Comparison of ENCODE assay signal across 16 cellular contexts in the genomic region with DNA sequence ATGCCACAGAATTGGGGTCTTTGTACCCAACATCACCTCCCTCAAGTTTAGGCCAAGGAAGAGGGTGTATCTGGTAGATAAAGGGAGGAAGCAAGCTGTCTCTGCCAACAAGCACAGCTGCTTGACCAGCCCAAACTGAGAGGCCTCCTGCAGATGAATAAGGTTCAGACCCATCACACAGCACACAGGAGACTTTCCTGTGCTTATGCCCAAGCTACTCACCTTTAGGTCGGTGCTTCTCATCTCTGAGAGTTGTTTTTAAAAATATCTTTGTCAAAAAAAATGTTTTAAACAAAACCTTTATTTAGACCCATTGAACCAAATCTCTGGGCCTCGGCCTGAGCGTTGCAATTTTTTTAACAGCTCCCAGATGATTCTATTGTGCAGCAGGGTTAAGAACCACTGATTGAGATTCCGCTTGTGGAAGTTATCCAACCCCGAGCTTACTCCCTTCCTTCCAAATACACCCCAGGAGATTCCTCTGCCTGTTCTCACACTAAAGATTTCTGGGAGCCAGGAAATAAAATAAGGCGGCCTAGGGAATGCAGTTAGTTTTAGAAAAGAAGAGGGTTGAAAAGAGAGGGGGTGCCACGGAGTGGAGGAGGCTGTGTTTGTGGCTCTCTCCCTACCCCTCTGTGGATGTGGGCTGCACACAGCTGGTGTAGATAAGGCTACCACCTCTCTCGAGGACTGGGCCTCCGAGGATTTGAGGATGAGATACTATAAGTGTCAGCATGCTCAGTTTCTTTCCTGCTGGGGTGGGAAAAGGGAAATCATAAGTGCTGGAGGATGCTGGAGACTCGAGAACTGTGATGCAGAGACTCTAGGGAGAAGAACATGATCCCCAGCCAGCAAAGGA. TPM values are rescaled to one million over a fixed set of nuclear protein-coding genes. Genes with fewer than 3 reads are reported as not detected.
DNase-seq lines count a peak whose midpoint lies in the region; ATAC-seq and TF ChIP-seq lines count a peak whose summit lies in the region.
"Had no signal": no experiment of that assay in that cellular context is flagged by ENCODE, and none has a peak within 500 bp of the region (broad histone marks: within the 10 kb centered on the region; RNA-seq: fewer than 3 reads in every experiment).

No MANE protein-coding gene starts in this region.

- H3K27me3 ChIP-seq in right atrium auricular region (no peaks in the 10 kb centered on the region), transverse colon (no peaks in the 10 kb centered on the region)

- no peak for TF ChIP-seq POLR2A in transverse colon (IDR thresholded peaks at IDR 0.05)

- H3K9me3 Mint-ChIP-seq in WTC11: no peaks in the 10 kb centered on the region
- H3K9me3 Mint-ChIP-seq: CD8-positive, alpha-beta memory T cell; naive B cell had no signal

- no peak for DNase-seq in WTC11 (ENCODE audit: low spot score)
- DNase-seq in right atrium auricular region (ENCODE audit: low spot score): no peak
- DNase-seq in transverse colon: no peak
- no peak for DNase-seq in activated naive CD4-positive, alpha-beta T cell treated with anti-CD3 and anti-CD28 coated beads, Interleukin-2, amount 50 U/mL, for 16 hours
- DNase-seq in DMS 273 treated with DMSO at 0.1 percent for 48 hours (lab: John Stamatoyannopoulos, UW): no peak
- no peak for DNase-seq in NCI-H526 treated with DMSO at 0.1 percent for 48 hours (lab: John Stamatoyannopoulos, UW)
- no peak for DNase-seq in ACHN
- DNase-seq: activated CD8-positive, alpha-beta memory T cell treated with anti-CD3 and anti-CD28 coated beads for 24 hours; CD8-positive, alpha-beta memory T cell; GF-D8; immature natural killer cell; naive B cell; NCI-H1092; NCI-H446 treated with DMSO at 0.1 percent for 48 hours had no signal

- no peak for TF ChIP-seq CTCF in WTC11 (IDR thresholded peaks at IDR 0.05)
- no peak for TF ChIP-seq CTCF in right atrium auricular region (IDR thresholded peaks at IDR 0.05)
- TF ChIP-seq CTCF in transverse colon (IDR thresholded peaks at IDR 0.05): no peak

- no peak overlapping the region for H3K4me3 Mint-ChIP-seq in WTC11
- H3K4me3 Mint-ChIP-seq: activated naive CD8-positive, alpha-beta T cell; CD8-positive, alpha-beta memory T cell; immature natural killer cell had no signal

- ATAC-seq in GM21723 (IDR thresholded peaks at IDR 0.05; ENCODE audit: unreplicated experiment) (peak; percentile 37), WTC11 (no peak)

- intact Hi-C loops in transverse colon (cut with DNase I; ENCODE audit: low total_unique reads): no loop called here

- H3K4me3 ChIP-seq in right atrium auricular region (no peak overlapping the region), transverse colon (no peak overlapping the region)

- POLR2A ChIA-PET in WTC11 (lab: Charles Lee): no interaction called here

- CTCF ChIA-PET in WTC11 (lab: Charles Lee): interaction anchor here (1.1 kb wide), 1 partner anchor 46 kb away, joined by 3 read pairs; no protein-coding TSS in a partner anchor

- H3K9me3 ChIP-seq in right atrium auricular region (no peaks in the 10 kb centered on the region), transverse colon (no peaks in the 10 kb centered on the region)

- H3K4me1 Mint-ChIP-seq in WTC11: peaks cover 7% of the 10 kb centered on the region; the same call in 1 of the 2 replicates
- H3K4me1 Mint-ChIP-seq: CD8-positive, alpha-beta memory T cell; immature natural killer cell had no signal

- H3K27ac ChIP-seq in right atrium auricular region: peak overlapping the region; percentile 44 to 70
- peak overlapping the region in 3 of 4 donors; percentile 57 to 77 (median 59) for H3K27ac ChIP-seq in transverse colon

- WGBS in transverse colon (ENCODE audit: low coverage in 1 of 2), 2 donors: 72 to 79% methylated on average over 9 to 10 of the region's 10 CpGs

- H3K27ac Mint-ChIP-seq in WTC11: 0 out of 2 replicates have a peak overlapping the region, but pooled peaks have one; percentile 22
- H3K27ac Mint-ChIP-seq: activated naive CD8-positive, alpha-beta T cell; CD8-positive, alpha-beta memory T cell; immature natural killer cell had no signal

- H3K36me3 Mint-ChIP-seq in WTC11: no peaks in the 10 kb centered on the region
- H3K36me3 Mint-ChIP-seq: activated naive CD8-positive, alpha-beta T cell; immature natural killer cell; naive B cell had no signal

- no peaks in the 10 kb centered on the region for H3K27me3 Mint-ChIP-seq in WTC11 (ENCODE audit: low read depth)
- H3K27me3 Mint-ChIP-seq: activated naive CD8-positive, alpha-beta T cell; naive B cell had no signal

- in situ Hi-C loops in transverse colon (cut with MboI; ENCODE audit: low pct_ligation_motif_present in 1 of 4, low pct_unique_long_range_greater_than_20kb in 1 of 4, low sequenced_read_pairs in 3 of 4): no loop called here
- in situ Hi-C loops in ACHN (cut with HindIII; ENCODE audit: low pct_ligation_motif_present, low pct_unique_long_range_greater_than_20kb, low sequenced_read_pairs): no loop called here

- peaks cover 0 to 51% of the 10 kb centered on the region in 2 donors for H3K4me1 ChIP-seq in right atrium auricular region
- peaks cover 10 to 40% (median 22%) of the 10 kb centered on the region in 4 donors for H3K4me1 ChIP-seq in transverse colon

- H3K36me3 ChIP-seq in right atrium auricular region (no peaks in the 10 kb centered on the region), transverse colon (no peaks in the 10 kb centered on the region)

- TF ChIP-seq EP300 in transverse colon (IDR thresholded peaks at IDR 0.05; ENCODE audit: low read depth): no peak

TF ChIP-seq in WTC11, 78 proteins besides CTCF, POLR2A, EP300 and RAD21 (continues in another document):
- TF ChIP-seq ZNF671 (CRISPR knock-in tag; IDR thresholded peaks at IDR 0.05) (no peak), NR2C2 (CRISPR knock-in tag; IDR thresholded peaks at IDR 0.05) (no peak), ZNF138 (CRISPR knock-in tag; conservative IDR thresholded peaks at IDR 0.05) (no peak), SOX15 (CRISPR knock-in tag; IDR thresholded peaks at IDR 0.05) (no peak), ZNF121 (CRISPR knock-in tag; IDR thresholded peaks at IDR 0.05) (no peak), GABPB1 (CRISPR knock-in tag; IDR thresholded peaks at IDR 0.05) (no peak), SMAD4 (CRISPR knock-in tag; IDR thresholded peaks at IDR 0.05) (no peak)
- TF ChIP-seq, protein P1, sequence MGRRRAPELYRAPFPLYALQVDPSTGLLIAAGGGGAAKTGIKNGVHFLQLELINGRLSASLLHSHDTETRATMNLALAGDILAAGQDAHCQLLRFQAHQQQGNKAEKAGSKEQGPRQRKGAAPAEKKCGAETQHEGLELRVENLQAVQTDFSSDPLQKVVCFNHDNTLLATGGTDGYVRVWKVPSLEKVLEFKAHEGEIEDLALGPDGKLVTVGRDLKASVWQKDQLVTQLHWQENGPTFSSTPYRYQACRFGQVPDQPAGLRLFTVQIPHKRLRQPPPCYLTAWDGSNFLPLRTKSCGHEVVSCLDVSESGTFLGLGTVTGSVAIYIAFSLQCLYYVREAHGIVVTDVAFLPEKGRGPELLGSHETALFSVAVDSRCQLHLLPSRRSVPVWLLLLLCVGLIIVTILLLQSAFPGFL (CRISPR knock-in tag; IDR thresholded peaks at IDR 0.05; ENCODE audit: borderline replicate concordance): no peak
- TF ChIP-seq, protein P2, sequence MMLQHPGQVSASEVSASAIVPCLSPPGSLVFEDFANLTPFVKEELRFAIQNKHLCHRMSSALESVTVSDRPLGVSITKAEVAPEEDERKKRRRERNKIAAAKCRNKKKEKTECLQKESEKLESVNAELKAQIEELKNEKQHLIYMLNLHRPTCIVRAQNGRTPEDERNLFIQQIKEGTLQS (CRISPR knock-in tag; conservative IDR thresholded peaks at IDR 0.05): no peak
- TF ChIP-seq, protein P3, sequence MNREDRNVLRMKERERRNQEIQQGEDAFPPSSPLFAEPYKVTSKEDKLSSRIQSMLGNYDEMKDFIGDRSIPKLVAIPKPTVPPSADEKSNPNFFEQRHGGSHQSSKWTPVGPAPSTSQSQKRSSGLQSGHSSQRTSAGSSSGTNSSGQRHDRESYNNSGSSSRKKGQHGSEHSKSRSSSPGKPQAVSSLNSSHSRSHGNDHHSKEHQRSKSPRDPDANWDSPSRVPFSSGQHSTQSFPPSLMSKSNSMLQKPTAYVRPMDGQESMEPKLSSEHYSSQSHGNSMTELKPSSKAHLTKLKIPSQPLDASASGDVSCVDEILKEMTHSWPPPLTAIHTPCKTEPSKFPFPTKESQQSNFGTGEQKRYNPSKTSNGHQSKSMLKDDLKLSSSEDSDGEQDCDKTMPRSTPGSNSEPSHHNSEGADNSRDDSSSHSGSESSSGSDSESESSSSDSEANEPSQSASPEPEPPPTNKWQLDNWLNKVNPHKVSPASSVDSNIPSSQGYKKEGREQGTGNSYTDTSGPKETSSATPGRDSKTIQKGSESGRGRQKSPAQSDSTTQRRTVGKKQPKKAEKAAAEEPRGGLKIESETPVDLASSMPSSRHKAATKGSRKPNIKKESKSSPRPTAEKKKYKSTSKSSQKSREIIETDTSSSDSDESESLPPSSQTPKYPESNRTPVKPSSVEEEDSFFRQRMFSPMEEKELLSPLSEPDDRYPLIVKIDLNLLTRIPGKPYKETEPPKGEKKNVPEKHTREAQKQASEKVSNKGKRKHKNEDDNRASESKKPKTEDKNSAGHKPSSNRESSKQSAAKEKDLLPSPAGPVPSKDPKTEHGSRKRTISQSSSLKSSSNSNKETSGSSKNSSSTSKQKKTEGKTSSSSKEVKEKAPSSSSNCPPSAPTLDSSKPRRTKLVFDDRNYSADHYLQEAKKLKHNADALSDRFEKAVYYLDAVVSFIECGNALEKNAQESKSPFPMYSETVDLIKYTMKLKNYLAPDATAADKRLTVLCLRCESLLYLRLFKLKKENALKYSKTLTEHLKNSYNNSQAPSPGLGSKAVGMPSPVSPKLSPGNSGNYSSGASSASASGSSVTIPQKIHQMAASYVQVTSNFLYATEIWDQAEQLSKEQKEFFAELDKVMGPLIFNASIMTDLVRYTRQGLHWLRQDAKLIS (CRISPR knock-in tag; IDR thresholded peaks at IDR 0.05; ENCODE audit: borderline replicate concordance): no peak

RNA-seq across cellular contexts. Expression of a gene that starts 24.9 kb away (rescaled TPM):
- total RNA-seq in WTC11 (2021) (72.8 to 88.5 TPM (median 77.1 TPM) in 3 replicates), right atrium auricular region (10 to 100 TPM; 33.2 to 45.0 TPM), transverse colon (100 to 1,000 TPM in 1 of 4 donors, 10 to 100 TPM in 3; 41.9 to 101 (median 81.6) TPM)
